Comparison of ENCODE assay signal across 29 cellular contexts in genomic region chr22:42484506-42484905, GRCh38. TPM values are rescaled to one million over a fixed set of nuclear protein-coding genes. Genes with fewer than 3 reads are reported as not detected.
DNase-seq lines count a peak whose midpoint lies in the region; ATAC-seq, FAIRE-seq and TF ChIP-seq lines count a peak whose summit lies in the region.
"Had no signal": no experiment of that assay in that cellular context is flagged by ENCODE, and none has a peak within 500 bp of the region (broad histone marks: within the 10 kb centered on the region; RNA-seq: fewer than 3 reads in every experiment).

No MANE protein-coding gene starts in this region.

- intact Hi-C loops in left colon (cut with DNase I, micrococcal nuclease): no loop called here

- no peak for TF ChIP-seq CTCF in nephron progenitor cell (IDR thresholded peaks at IDR 0.05)

- H3K9me3 ChIP-seq in small intestine (ENCODE audit: control insufficient read depth, low read depth): no peaks in the 10 kb centered on the region
- H3K9me3 ChIP-seq: BE2C, BLaER1 had no signal

- H3K36me3 ChIP-seq in small intestine (ENCODE audit: control insufficient read depth in 2 of 2, insufficient read depth in 2 of 2, low read length in 2 of 2): no peaks in the 10 kb centered on the region
- H3K36me3 ChIP-seq: BE2C, BLaER1 had no signal

- no peak overlapping the region for H3K27ac ChIP-seq in small intestine (ENCODE audit: low read depth in 1 of 2, low read length in 1 of 2)
- H3K27ac ChIP-seq: BLaER1 had no signal

- H3K9me3 Mint-ChIP-seq in nephron progenitor cell: no peaks in the 10 kb centered on the region
- H3K9me3 Mint-ChIP-seq: CD14-positive monocyte; CD4-positive, alpha-beta memory T cell; CD8-positive, alpha-beta memory T cell had no signal

- no peaks in the 10 kb centered on the region for H3K36me3 Mint-ChIP-seq in nephron progenitor cell (ENCODE audit: low read depth)
- H3K36me3 Mint-ChIP-seq: CD14-positive monocyte; CD4-positive, alpha-beta memory T cell; CD4-positive, CD25-positive, alpha-beta regulatory T cell; CD8-positive, alpha-beta memory T cell had no signal

- H3K27me3 ChIP-seq in small intestine (ENCODE audit: control insufficient read depth in 2 of 2, insufficient read depth in 2 of 2, low read length in 2 of 2): no peaks in the 10 kb centered on the region
- H3K27me3 ChIP-seq: BE2C, BLaER1 had no signal

- ATAC-seq in esophagus mucosa: peak; percentile 77
- ATAC-seq in left colon: peak; percentile 63
- ATAC-seq in HG02870 (IDR thresholded peaks at IDR 0.05; ENCODE audit: unreplicated experiment): no peak
- no peak for ATAC-seq in GM19351 (IDR thresholded peaks at IDR 0.05; ENCODE audit: unreplicated experiment)
- no peak for ATAC-seq in activated CD4-positive, CD25-positive, alpha-beta regulatory T cell treated with anti-CD3 and anti-CD28 coated beads, Interleukin-2, amount 50 U/mL, for 24 hours
- ATAC-seq: GM12878 had no signal

- peak overlapping the region; percentile 82 for H3K27ac Mint-ChIP-seq in nephron progenitor cell
- H3K27ac Mint-ChIP-seq: CD14-positive monocyte; CD4-positive, alpha-beta memory T cell; CD4-positive, CD25-positive, alpha-beta regulatory T cell had no signal

- no peak overlapping the region for H3K4me3 ChIP-seq in small intestine (ENCODE audit: low read depth in 1 of 2, low read length in 2 of 2)
- H3K4me3 ChIP-seq: BLaER1, GM12878 had no signal

- no peak overlapping the region for H3K4me3 Mint-ChIP-seq in nephron progenitor cell
- H3K4me3 Mint-ChIP-seq: CD14-positive monocyte; CD4-positive, alpha-beta memory T cell; CD4-positive, CD25-positive, alpha-beta regulatory T cell; CD8-positive, alpha-beta memory T cell had no signal

- DNase-seq in left colon: no peak
- no peak for DNase-seq in nephron progenitor cell
- peak; percentile 71 for DNase-seq in small intestine
- DNase-seq in glomerular visceral epithelial cell (ENCODE audit: extremely low spot score): no peak
- DNase-seq: 8988T; ACHN; BE2C; C1 segment of cervical spinal cord; CD4-positive, alpha-beta memory T cell; CD4-positive, CD25-positive, alpha-beta regulatory T cell; CD8-positive, alpha-beta memory T cell; COR-L47; DMS 273 treated with DMSO at 0.1 percent for 48 hours; DMS153; DMS53; DMS79; DND-41; EL; GDM1 had no signal

- FAIRE-seq in small intestine (lab: Jason Lieb, UNC): no peak
- FAIRE-seq: A204.1, GM12878, GM18507 had no signal

- peaks cover 23% of the 10 kb centered on the region for H3K4me1 Mint-ChIP-seq in nephron progenitor cell
- H3K4me1 Mint-ChIP-seq: CD14-positive monocyte; CD8-positive, alpha-beta memory T cell had no signal

- no peaks in the 10 kb centered on the region for H3K4me1 ChIP-seq in small intestine (ENCODE audit: control insufficient read depth in 2 of 2, insufficient read depth in 1 of 2, low read depth in 1 of 2, low read length in 1 of 2)
- H3K4me1 ChIP-seq: BE2C had no signal

- WGBS in small intestine, 3 donors: 16 to 59% (median 33%) methylated on average over 6 of the region's 6 CpGs

- peaks cover 29% of the 10 kb centered on the region for H3K27me3 Mint-ChIP-seq in nephron progenitor cell (ENCODE audit: low read depth, poor library complexity)

RNA-seq across cellular contexts. Expression of gene RRP7A, which starts 35.1 kb away (rescaled TPM):
- total RNA-seq in esophagus mucosa (27.3 TPM), left colon (10 to 100 TPM; 33.8 to 42.4 TPM)
- 10 to 100 TPM in 2 of 3 donors, 1 to 10 TPM in 1; 7.0 to 38.1 (median 14.5) TPM for polyA plus RNA-seq in small intestine

RNA-seq across cellular contexts. Expression of gene NFAM1, which starts 52.3 kb away (rescaled TPM):
- total RNA-seq in esophagus mucosa (0.88 TPM), left colon (1 to 10 TPM in 1 of 2 donors, under 1 TPM in 1; 0.55 to 2.9 TPM)
- 1 to 10 TPM in 1 of 3 donors, under 1 TPM in 2; 0.22 to 1.9 (median 0.27) TPM for polyA plus RNA-seq in small intestine
- polyA plus RNA-seq: AG04450; CD8-positive, alpha-beta memory T cell had no signal

Comparison
In these comparisons a context has a peak if more than half of its experiments do, and no peak if none do; other contexts are left out.
1. ATAC-seq: peak in esophagus mucosa (single experiment) and left colon (single experiment); none in HG02870 (single experiment), GM19351 (single experiment) and activated CD4-positive, CD25-positive, alpha-beta regulatory T cell treated with anti-CD3 and anti-CD28 coated beads, Interleukin-2, amount 50 U/mL, for 24 hours (0 of 2).